In genomic region chr6:135280375-135281136, GRCh38 we compare ENCODE assay signal across 13 cellular contexts.
A peak's percentile ranks its signal among the peaks of the same experiment; 100 is the strongest.
DNase-seq lines count a peak whose midpoint lies in the region; ATAC-seq, FAIRE-seq and TF ChIP-seq lines count a peak whose summit lies in the region.
"Had no signal": no experiment of that assay in that cellular context is flagged by ENCODE, and none has a peak within 500 bp of the region (broad histone marks: within the 10 kb centered on the region; RNA-seq: fewer than 3 reads in every experiment).

No MANE protein-coding gene starts in this region.

- intact Hi-C loops in vagina (cut with DNase I), result no loop called here

- ATAC-seq in activated CD8-positive, alpha-beta T cell treated with anti-CD3 and anti-CD28 coated beads, Interleukin-2, amount 10 ng/mL, durations not matched to agents 7 days and 5 days, result no peak
- no peak for ATAC-seq in HG02870 (IDR thresholded peaks at IDR 0.05; ENCODE audit: unreplicated experiment)
- ATAC-seq: right cardiac atrium had no signal

- H3K27me3 Mint-ChIP-seq in activated CD8-positive, alpha-beta T cell treated with anti-CD3 and anti-CD28 coated beads, Interleukin-2, amount 10 ng/mL, durations not matched to agents 7 days and 5 days (ENCODE audit: low read depth), result peaks cover 6% of the 10 kb centered on the region
- H3K27me3 Mint-ChIP-seq: CD4-positive, alpha-beta memory T cell had no signal

- no peaks in the 10 kb centered on the region for H3K4me1 ChIP-seq in BE2C
- H3K4me1 ChIP-seq in fibroblast of lung (ENCODE audit: control insufficient read depth, extremely low read depth, insufficient read depth, low read length), result no peaks in the 10 kb centered on the region
- no peaks in the 10 kb centered on the region for H3K4me1 ChIP-seq in vagina
- H3K4me1 ChIP-seq: uterus had no signal

- H3K36me3 Mint-ChIP-seq in activated CD8-positive, alpha-beta T cell treated with anti-CD3 and anti-CD28 coated beads, Interleukin-2, amount 10 ng/mL, durations not matched to agents 7 days and 5 days (ENCODE audit: low read depth), result no peaks in the 10 kb centered on the region

- H2AFZ ChIP-seq in fibroblast of lung (ENCODE audit: low read length), result no peak overlapping the region

- no peaks in the 10 kb centered on the region for H3K79me2 ChIP-seq in fibroblast of lung (ENCODE audit: control insufficient read depth, insufficient read depth, low read length)

- TF ChIP-seq CTCF in BE2C (IDR thresholded peaks at IDR 0.05; ENCODE audit: low read depth, low read length) (no peak), fibroblast of lung (conservative IDR thresholded peaks at IDR 0.05 in 1 of 2, IDR thresholded peaks at IDR 0.05 in 1 of 2; ENCODE audit: low read depth in 1 of 2, low read length in 2 of 2) (no peak), vagina (IDR thresholded peaks at IDR 0.05) (no peak)

- H3K9ac ChIP-seq in fibroblast of lung (ENCODE audit: insufficient read depth, low read length), result no peak overlapping the region

- H3K27ac Mint-ChIP-seq in activated CD8-positive, alpha-beta T cell treated with anti-CD3 and anti-CD28 coated beads, Interleukin-2, amount 10 ng/mL, durations not matched to agents 7 days and 5 days, result no peak overlapping the region
- H3K27ac Mint-ChIP-seq: CD4-positive, alpha-beta memory T cell had no signal

- no peak overlapping the region for H3K27ac ChIP-seq in fibroblast of lung (ENCODE audit: insufficient read depth, low read length)
- H3K27ac ChIP-seq in vagina, result no peak overlapping the region
- H3K27ac ChIP-seq: uterus had no signal

- CTCF ChIA-PET in activated CD8-positive, alpha-beta T cell treated with anti-CD3 and anti-CD28 coated beads, Interleukin-2, amount 10 ng/mL, durations not matched to agents 7 days and 5 days (lab: Charles Lee), result interaction anchor here (1.1 kb wide), 1 partner anchor 15 kb away, joined by 4 read pairs; no protein-coding TSS in a partner anchor

- POLR2A ChIA-PET in activated CD8-positive, alpha-beta T cell treated with anti-CD3 and anti-CD28 coated beads, Interleukin-2, amount 10 ng/mL, durations not matched to agents 7 days and 5 days (lab: Charles Lee), result interaction anchor here (0.8 kb wide), 1 partner anchor 123 kb away, joined by 3 read pairs; no protein-coding TSS in a partner anchor

- no peaks in the 10 kb centered on the region for H3K4me1 Mint-ChIP-seq in activated CD8-positive, alpha-beta T cell treated with anti-CD3 and anti-CD28 coated beads, Interleukin-2, amount 10 ng/mL, durations not matched to agents 7 days and 5 days (ENCODE audit: low read depth)
- H3K4me1 Mint-ChIP-seq: CD4-positive, alpha-beta memory T cell had no signal

- FAIRE-seq in HTR-8/SVneo (lab: Jason Lieb, UNC), result peak; percentile 65

- H3K4me3 ChIP-seq in BE2C (ENCODE audit: low read depth, low read length) (no peak overlapping the region), fibroblast of lung (replicated peaks in 1 of 4; ENCODE audit: control extremely low read depth in 1 of 4, insufficient read depth in 1 of 4, low read depth in 3 of 4, low read length in 4 of 4) (no peak overlapping the region), vagina (no peak overlapping the region)
- H3K4me3 ChIP-seq: MG63, uterus had no signal

- no peaks in the 10 kb centered on the region for H3K9me3 Mint-ChIP-seq in activated CD8-positive, alpha-beta T cell treated with anti-CD3 and anti-CD28 coated beads, Interleukin-2, amount 10 ng/mL, durations not matched to agents 7 days and 5 days (ENCODE audit: insufficient read depth)
- H3K9me3 Mint-ChIP-seq: CD4-positive, alpha-beta memory T cell had no signal

- H3K36me3 ChIP-seq in BE2C (no peaks in the 10 kb centered on the region), fibroblast of lung (ENCODE audit: control insufficient read depth, insufficient read depth, low read length) (no peaks in the 10 kb centered on the region), vagina (no peaks in the 10 kb centered on the region)
- H3K36me3 ChIP-seq: MG63, uterus had no signal

- H3K9me3 ChIP-seq in BE2C (no peaks in the 10 kb centered on the region), fibroblast of lung (ENCODE audit: control insufficient read depth, insufficient read depth, low read depth, low read length) (no peaks in the 10 kb centered on the region), vagina (no peaks in the 10 kb centered on the region)
- H3K9me3 ChIP-seq: MG63, uterus had no signal

- H3K4me2 ChIP-seq in fibroblast of lung (ENCODE audit: extremely low read depth, insufficient read depth, low read length), result no peak overlapping the region

- DNase-seq in BE2C, result peak; percentile 48
- peak; percentile 30 for DNase-seq in HTR-8/SVneo (ENCODE audit: insufficient read length, low spot score)
- DNase-seq in RPMI8226, result peak; percentile 44
- peak; percentile 56 to 76 for DNase-seq in fibroblast of lung (ENCODE audit: low read depth in 2 of 2)
- no peak for DNase-seq in vagina (ENCODE audit: extremely low spot score in 2 of 2)
- no peak for DNase-seq in mesenteric fat pad (ENCODE audit: low spot score)
- no peak for DNase-seq in activated CD8-positive, alpha-beta T cell treated with anti-CD3 and anti-CD28 coated beads, Interleukin-2, amount 10 ng/mL, durations not matched to agents 7 days and 5 days
- DNase-seq: activated effector memory CD4-positive, alpha-beta T cell treated with anti-CD3 and anti-CD28 coated beads, Interleukin-2, amount 50 U/mL, for 16 hours; CD4-positive, alpha-beta memory T cell; MG63; uterus had no signal

- H3K4me3 Mint-ChIP-seq in activated CD8-positive, alpha-beta T cell treated with anti-CD3 and anti-CD28 coated beads, Interleukin-2, amount 10 ng/mL, durations not matched to agents 7 days and 5 days, result no peak overlapping the region
- H3K4me3 Mint-ChIP-seq: CD4-positive, alpha-beta memory T cell had no signal

- H3K27me3 ChIP-seq in BE2C, result no peaks in the 10 kb centered on the region
- H3K27me3 ChIP-seq in fibroblast of lung (ENCODE audit: control insufficient read depth, insufficient read depth, low read length), result no peaks in the 10 kb centered on the region
- no peaks in the 10 kb centered on the region for H3K27me3 ChIP-seq in vagina
- H3K27me3 ChIP-seq: MG63, uterus had no signal

- no peaks in the 10 kb centered on the region for H4K20me1 ChIP-seq in fibroblast of lung (ENCODE audit: control insufficient read depth, extremely low read depth, insufficient read depth, low read length)

- TF ChIP-seq POLR2A in vagina (IDR thresholded peaks at IDR 0.05), result no peak

Comparison
In these comparisons a context has a peak if more than half of its experiments do, and no peak if none do; other contexts are left out.
1. DNase-seq: peak in BE2C (single experiment), HTR-8/SVneo (single experiment), RPMI8226 (single experiment) and fibroblast of lung (2 of 2); none in vagina (0 of 2), mesenteric fat pad (single experiment) and activated CD8-positive, alpha-beta T cell treated with anti-CD3 and anti-CD28 coated beads, Interleukin-2, amount 10 ng/mL, durations not matched to agents 7 days and 5 days (single experiment).